8 cellular contexts compared by ENCODE assay signal in genomic region chr7:126803060-126803665, GRCh38.
A peak's percentile ranks its signal among the peaks of the same experiment; 100 is the strongest.
DNase-seq lines count a peak whose midpoint lies in the region; ATAC-seq and TF ChIP-seq lines count a peak whose summit lies in the region.

No MANE protein-coding gene starts in this region.

- no peaks in the 10 kb centered on the region for H3K36me3 ChIP-seq in hepatocyte (replicated peaks; ENCODE audit: insufficient read depth, low read depth)

- H3K9me3 ChIP-seq in hepatocyte (ENCODE audit: low read depth), result no peaks in the 10 kb centered on the region

- H3K27me3 Mint-ChIP-seq in activated naive CD8-positive, alpha-beta T cell treated with anti-CD3 and anti-CD28 coated beads for 36 hours, result peaks cover 10% of the 10 kb centered on the region

- TF ChIP-seq CTCF in hepatocyte (IDR thresholded peaks at IDR 0.05; ENCODE audit: poor library complexity), result peak; percentile 78

- 11% methylated on average over 3 of the region's 3 CpGs for WGBS in hepatocyte (ENCODE audit: low lambda C conversion rate, missing lambda C conversion rate)

- no peaks in the 10 kb centered on the region for H3K79me2 ChIP-seq in hepatocyte

- peaks cover 11% of the 10 kb centered on the region for H3K4me1 ChIP-seq in hepatocyte (ENCODE audit: insufficient read depth)

- H3K36me3 Mint-ChIP-seq in activated naive CD8-positive, alpha-beta T cell treated with anti-CD3 and anti-CD28 coated beads for 36 hours, result no peaks in the 10 kb centered on the region

- no peaks in the 10 kb centered on the region for H3K27me3 ChIP-seq in hepatocyte

- no peaks in the 10 kb centered on the region for H3K9me2 ChIP-seq in hepatocyte (replicated peaks; ENCODE audit: insufficient read depth)

- no peak overlapping the region for H3K27ac Mint-ChIP-seq in activated naive CD8-positive, alpha-beta T cell treated with anti-CD3 and anti-CD28 coated beads for 36 hours

- no peaks in the 10 kb centered on the region for H3K4me1 Mint-ChIP-seq in activated naive CD8-positive, alpha-beta T cell treated with anti-CD3 and anti-CD28 coated beads for 36 hours

- no peaks in the 10 kb centered on the region for H4K20me1 ChIP-seq in hepatocyte (ENCODE audit: insufficient read depth, poor library complexity, severe bottlenecking)

- no peak overlapping the region for H3K4me2 ChIP-seq in hepatocyte

- ATAC-seq in GM21447 (IDR thresholded peaks at IDR 0.05; ENCODE audit: unreplicated experiment) (peak; percentile 95), HG03565 (IDR thresholded peaks at IDR 0.05; ENCODE audit: unreplicated experiment) (peak; percentile 94)

- peak; percentile 2 to 14 for DNase-seq in activated CD4-positive, alpha-beta T cell treated with anti-CD3 and anti-CD28 coated beads for 4 hours
- no peak for DNase-seq in activated CD4-positive, alpha-beta T cell treated with anti-CD3 and anti-CD28 coated beads, Interleukin-2, amount 50 U/mL, for 1 hour
- peak; percentile 87 for DNase-seq in NCI-H69 (lab: John Stamatoyannopoulos, UW)
- DNase-seq in activated naive CD8-positive, alpha-beta T cell treated with anti-CD3 and anti-CD28 coated beads for 36 hours, result peak; percentile 9
- DNase-seq in hepatocyte (ENCODE audit: low spot score), result peak; percentile 85
- peak; percentile 11 for DNase-seq in stimulated activated CD4-positive, alpha-beta T cell treated with anti-CD3 and anti-CD28 coated beads, Interleukin-1b, Interleukin-23, amount 100 ng/mL, for 48 hours

- no peak overlapping the region for H3K27ac ChIP-seq in hepatocyte

- no peak overlapping the region for H2AFZ ChIP-seq in hepatocyte

- H3K9me3 Mint-ChIP-seq in activated naive CD8-positive, alpha-beta T cell treated with anti-CD3 and anti-CD28 coated beads for 36 hours, result no peaks in the 10 kb centered on the region

- no peak overlapping the region for H3K4me3 ChIP-seq in hepatocyte

- H3K4me3 Mint-ChIP-seq in activated naive CD8-positive, alpha-beta T cell treated with anti-CD3 and anti-CD28 coated beads for 36 hours, result no peak overlapping the region
